ENCODE assay signal across 15 cellular contexts in genomic region chr9:121727295-121728028, GRCh38.
DNase-seq lines count a peak whose midpoint lies in the region; ATAC-seq, FAIRE-seq and TF ChIP-seq lines count a peak whose summit lies in the region.
"Had no signal": no experiment of that assay in that cellular context is flagged by ENCODE, and none has a peak within 500 bp of the region (broad histone marks: within the 10 kb centered on the region; RNA-seq: fewer than 3 reads in every experiment).

No MANE protein-coding gene starts in this region.

- no peaks in the 10 kb centered on the region for H3K27me3 Mint-ChIP-seq in astrocyte (ENCODE audit: low read depth, unreplicated experiment)
- H3K27me3 Mint-ChIP-seq in stimulated activated naive CD8-positive, alpha-beta T cell treated with anti-CD3 and anti-CD28 coated beads, Interleukin-15, amount 100 ng/mL, for 72 hours = peaks cover 10% of the 10 kb centered on the region

- H3K4me2 ChIP-seq in HCT116 (ENCODE audit: low read length) (no peak overlapping the region), astrocyte (ENCODE audit: low read length) (no peak overlapping the region)

- peaks cover 14% of the 10 kb centered on the region for H3K36me3 Mint-ChIP-seq in astrocyte (ENCODE audit: low read depth, unreplicated experiment)
- H3K36me3 Mint-ChIP-seq: naive thymus-derived CD4-positive, alpha-beta T cell had no signal

- CTCF ChIA-PET in HCT116 (lab: Charles Lee) = interaction anchor here (0.6 to 1.2 kb wide), 2 partner anchors 8 to 1660 kb away, joined by 4 read pairs; no protein-coding TSS in a partner anchor

- TF ChIP-seq POLR2A in HCT116 (IDR thresholded peaks at IDR 0.05; ENCODE audit: borderline replicate concordance, extremely low read depth, insufficient read depth, insufficient read length) = no peak

- H3K4me1 ChIP-seq in HCT116 (ENCODE audit: control insufficient read depth in 1 of 2, insufficient read depth in 2 of 2, low read length in 2 of 2) = no peaks in the 10 kb centered on the region
- H3K4me1 ChIP-seq in astrocyte (ENCODE audit: insufficient read depth, low read length) = peaks cover 15% of the 10 kb centered on the region
- H3K4me1 ChIP-seq in skeletal muscle tissue (ENCODE audit: control insufficient read depth in 3 of 3, insufficient read depth in 3 of 3, low read length in 3 of 3) = peaks cover 86 to 96% (median 96%) of the 10 kb centered on the region in 3 donors

- ATAC-seq in HCT116 = no peak
- ATAC-seq in GM19452 (IDR thresholded peaks at IDR 0.05; ENCODE audit: unreplicated experiment) = no peak
- ATAC-seq in stimulated activated naive CD8-positive, alpha-beta T cell treated with anti-CD3 and anti-CD28 coated beads, Interleukin-15, amount 100 ng/mL, for 72 hours = no peak
- ATAC-seq: lower lobe of right lung; naive thymus-derived CD4-positive, alpha-beta T cell had no signal

- H3K9me3 Mint-ChIP-seq in astrocyte (ENCODE audit: unreplicated experiment) = no peaks in the 10 kb centered on the region
- H3K9me3 Mint-ChIP-seq in stimulated activated naive CD8-positive, alpha-beta T cell treated with anti-CD3 and anti-CD28 coated beads, Interleukin-15, amount 100 ng/mL, for 72 hours = no peaks in the 10 kb centered on the region
- H3K9me3 Mint-ChIP-seq: naive thymus-derived CD4-positive, alpha-beta T cell had no signal

- FAIRE-seq in astrocyte (lab: Jason Lieb, UNC) = no peak

- no peaks in the 10 kb centered on the region for H3K27me3 ChIP-seq in HCT116 (ENCODE audit: insufficient read depth, low read length)
- H3K27me3 ChIP-seq in astrocyte (ENCODE audit: insufficient read depth, low read length) = no peaks in the 10 kb centered on the region
- no peaks in the 10 kb centered on the region for H3K27me3 ChIP-seq in skeletal muscle tissue (ENCODE audit: control insufficient read depth in 3 of 3, insufficient read depth in 3 of 3, low read length in 3 of 3)

- H3K9me3 ChIP-seq in HCT116 (ENCODE audit: control insufficient read depth in 1 of 2, insufficient read depth in 1 of 2, low read depth in 1 of 2, low read length in 2 of 2) = no peaks in the 10 kb centered on the region
- H3K9me3 ChIP-seq in astrocyte (ENCODE audit: insufficient read depth, low read depth, low read length) = no peaks in the 10 kb centered on the region
- no peaks in the 10 kb centered on the region for H3K9me3 ChIP-seq in skeletal muscle tissue (ENCODE audit: control insufficient read depth in 3 of 3, low read length in 3 of 3)
- H3K9me3 ChIP-seq: lower lobe of right lung had no signal

- BruUV-seq in HCT116 (replicated peaks; lab: Mats Ljungman, UMichigan) = no TSS peak

- peaks cover 19% of the 10 kb centered on the region for H3K4me1 Mint-ChIP-seq in astrocyte (ENCODE audit: low read depth, unreplicated experiment)
- H3K4me1 Mint-ChIP-seq in stimulated activated naive CD8-positive, alpha-beta T cell treated with anti-CD3 and anti-CD28 coated beads, Interleukin-15, amount 100 ng/mL, for 72 hours = peaks cover 5% of the 10 kb centered on the region

- no peak overlapping the region for H3K27ac ChIP-seq in HCT116 (ENCODE audit: low read depth, low read length)
- H3K27ac ChIP-seq in astrocyte (ENCODE audit: low read depth, low read length) = no peak overlapping the region
- peak overlapping the region; percentile 94 for H3K27ac ChIP-seq in skeletal muscle tissue (ENCODE audit: low read depth, low read length)
- H3K27ac ChIP-seq: lower lobe of right lung had no signal

- no peaks in the 10 kb centered on the region for H4K20me1 ChIP-seq in HCT116 (ENCODE audit: insufficient read depth)
- peaks cover 79% of the 10 kb centered on the region for H4K20me1 ChIP-seq in astrocyte (ENCODE audit: insufficient read depth, low read length)

- H3K27ac Mint-ChIP-seq in astrocyte (ENCODE audit: unreplicated experiment) = peak overlapping the region; percentile 56
- no peak overlapping the region for H3K27ac Mint-ChIP-seq in stimulated activated naive CD8-positive, alpha-beta T cell treated with anti-CD3 and anti-CD28 coated beads, Interleukin-15, amount 100 ng/mL, for 72 hours
- H3K27ac Mint-ChIP-seq: naive thymus-derived CD4-positive, alpha-beta T cell had no signal

- H3K4me3 Mint-ChIP-seq in astrocyte (ENCODE audit: unreplicated experiment) = no peak overlapping the region
- H3K4me3 Mint-ChIP-seq in stimulated activated naive CD8-positive, alpha-beta T cell treated with anti-CD3 and anti-CD28 coated beads, Interleukin-15, amount 100 ng/mL, for 72 hours = no peak overlapping the region
- H3K4me3 Mint-ChIP-seq: naive thymus-derived CD4-positive, alpha-beta T cell had no signal

- POLR2A ChIA-PET in HCT116 (lab: Charles Lee) = no interaction called here

- RAD21 ChIA-PET in HCT116 (lab: Charles Lee; ENCODE audit: low non-redundant PET in 1 of 2, low total read pairs in 2 of 2, uncharacterized antibody in 2 of 2, unreplicated experiment in 2 of 2) = no interaction called here

- H2AFZ ChIP-seq in HCT116 (ENCODE audit: low read depth, low read length, poor library complexity, severe bottlenecking) (no peak overlapping the region), astrocyte (ENCODE audit: low read depth, low read length) (no peak overlapping the region)

- H3K9ac ChIP-seq in HCT116 (ENCODE audit: low read length) (no peak overlapping the region), astrocyte (ENCODE audit: low read length) (no peak overlapping the region), skeletal muscle tissue (ENCODE audit: low read depth in 1 of 3, low read length in 3 of 3) (peak overlapping the region in 2 of 3 donors; percentile 35 to 50)

- H3K36me3 ChIP-seq in HCT116 (ENCODE audit: control insufficient read depth in 1 of 2, insufficient read depth in 2 of 2, low read length in 2 of 2) = no peaks in the 10 kb centered on the region
- H3K36me3 ChIP-seq in astrocyte (ENCODE audit: insufficient read depth, low read length) = no peaks in the 10 kb centered on the region
- H3K36me3 ChIP-seq in skeletal muscle tissue (ENCODE audit: control insufficient read depth in 3 of 3, insufficient read depth in 3 of 3, low read length in 3 of 3) = no peaks in the 10 kb centered on the region
- H3K36me3 ChIP-seq: lower lobe of right lung had no signal

- H3K4me3 ChIP-seq in HCT116 (replicated peaks in 1 of 2; ENCODE audit: low read depth in 1 of 2, low read length in 2 of 2) (no peak overlapping the region), astrocyte (ENCODE audit: insufficient read depth, low read depth, low read length) (no peak overlapping the region), skeletal muscle tissue (ENCODE audit: low read length in 3 of 3) (no peak overlapping the region)
- H3K4me3 ChIP-seq: lower lobe of right lung had no signal

- 0 out of 2 replicates have a peak, but pooled peaks have one; percentile 15 for TF ChIP-seq RAD21 in HCT116 (IDR thresholded peaks at IDR 0.05; ENCODE audit: low read depth)

- no peak for DNase-seq in HCT116 (ENCODE audit: low read depth, low spot score)
- no peak for DNase-seq in astrocyte (ENCODE audit: low read depth)
- DNase-seq in myocyte (ENCODE audit: low read depth) = peak; percentile 67
- DNase-seq in central memory CD4-positive, alpha-beta T cell = no peak
- DNase-seq in stimulated activated naive CD8-positive, alpha-beta T cell treated with anti-CD3 and anti-CD28 coated beads, Interleukin-15, amount 100 ng/mL, for 72 hours = no peak
- DNase-seq: activated effector memory CD4-positive, alpha-beta T cell treated with anti-CD3 and anti-CD28 coated beads, Interleukin-2, amount 50 U/mL, for 16 hours; effector CD4-positive, alpha-beta T cell; lower lobe of right lung; naive thymus-derived CD4-positive, alpha-beta T cell; NCI-H2107; NCI-H526 treated with DMSO at 0.1 percent for 48 hours; SIG-M5; T-helper 1 cell had no signal

- peaks cover 19% of the 10 kb centered on the region; the same call in 1 of the 2 replicates for H3K79me2 ChIP-seq in HCT116 (ENCODE audit: insufficient read depth, low read length)
- H3K79me2 ChIP-seq in astrocyte (ENCODE audit: insufficient read depth, low read length) = peaks cover 68% of the 10 kb centered on the region

- intact Hi-C loops in HCT116 (cut with micrococcal nuclease) = no loop called here

- no peak for TF ChIP-seq CTCF in HCT116 (IDR thresholded peaks at IDR 0.05 in 2 of 3, conservative IDR thresholded peaks at IDR 0.05 in 1 of 3; ENCODE audit: borderline replicate concordance in 1 of 3, insufficient read depth in 1 of 3, low read depth in 2 of 3, low read length in 2 of 3)
- TF ChIP-seq CTCF in astrocyte (IDR thresholded peaks at IDR 0.05; ENCODE audit: insufficient read depth, low read depth, low read length) = no peak

- no peaks in the 10 kb centered on the region for H3K9me2 ChIP-seq in HCT116 (ENCODE audit: insufficient read depth)

TF ChIP-seq in HCT116, 20 proteins besides CTCF, POLR2A, EP300 and RAD21:
- TF ChIP-seq SIN3A (IDR thresholded peaks at IDR 0.05; ENCODE audit: low read depth) = no peak
- no peak for TF ChIP-seq SRF (IDR thresholded peaks at IDR 0.05; ENCODE audit: low read depth)

Comparison
In these comparisons a context has a peak if more than half of its experiments do, and no peak if none do; other contexts are left out.
1. H3K9ac ChIP-seq: peak in skeletal muscle tissue (2 of 3); none in HCT116 (single experiment) and astrocyte (single experiment).